ENCODE assay signal across 8 cellular contexts in the genomic region with DNA sequence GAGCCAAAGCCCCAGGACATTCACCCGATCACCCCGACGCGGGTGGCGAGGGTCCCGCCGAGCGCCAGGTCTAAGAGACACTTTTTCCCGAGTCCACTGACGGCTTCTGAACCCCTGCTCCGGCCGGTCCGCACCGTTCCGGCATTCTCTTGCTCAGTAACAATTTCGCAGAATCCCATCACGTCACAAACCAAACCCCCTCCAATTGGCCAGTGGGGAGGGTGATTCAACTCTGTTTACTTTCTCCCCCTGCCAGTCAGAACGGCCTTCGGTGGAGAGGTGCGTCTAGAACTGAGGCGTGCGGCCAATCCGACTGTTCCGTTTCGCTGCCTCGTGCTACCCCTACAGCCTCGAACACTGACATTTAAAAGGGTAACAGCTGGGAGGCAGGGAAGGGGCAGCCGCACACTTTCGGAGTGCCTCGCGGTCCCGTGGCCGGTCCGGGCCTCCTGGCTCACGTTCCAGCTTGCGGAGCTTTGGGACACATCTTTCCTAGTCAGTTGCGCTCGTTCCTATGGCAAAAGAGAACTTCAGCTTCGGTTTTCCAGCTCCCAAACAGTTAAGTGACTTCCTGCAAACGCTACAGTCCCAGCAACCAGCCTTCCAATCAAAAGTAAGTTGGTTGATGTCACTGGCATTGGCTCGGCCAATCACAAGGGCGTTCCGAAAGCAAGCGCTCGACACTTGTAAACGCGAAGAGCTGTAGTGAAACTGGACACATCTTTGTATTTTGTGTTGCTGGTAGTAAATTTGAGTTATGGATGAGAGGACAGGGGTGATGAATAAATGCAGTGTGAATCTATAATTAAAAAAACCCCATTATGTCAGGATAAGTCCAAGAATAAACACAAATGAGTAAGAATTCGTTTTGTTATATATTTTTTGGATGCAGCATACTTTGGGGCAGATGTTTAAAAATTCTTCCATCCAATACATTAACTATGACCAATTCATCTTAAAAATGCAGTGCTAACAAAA. TPM values are rescaled to one million over a fixed set of nuclear protein-coding genes. Genes with fewer than 3 reads are reported as not detected.
DNase-seq lines count a peak whose midpoint lies in the region; ATAC-seq and TF ChIP-seq lines count a peak whose summit lies in the region.

Gene KLF9, minus strand, starts transcription at position 860 of the 978 bp plus-strand sequence. CDS start 1,294 bp downstream, outside the sequence.

- H3K9me3 Mint-ChIP-seq in nephron = no peaks in the 10 kb centered on the region

- TF ChIP-seq CTCF in fibroblast of pulmonary artery (IDR thresholded peaks at IDR 0.05; ENCODE audit: low read length, missing control alignments) (no peak), nephron (IDR thresholded peaks at IDR 0.05; ENCODE audit: unreplicated experiment in 3 of 3) (no peak)

- no peaks in the 10 kb centered on the region for H3K36me3 ChIP-seq in GM23248 (ENCODE audit: low read depth)

- no peaks in the 10 kb centered on the region for H3K9me2 ChIP-seq in GM23248 (ENCODE audit: insufficient read depth)

- peak within 1 kb of the TSS; percentile 97 to 98 (median 97) for H3K4me3 Mint-ChIP-seq in nephron

- peaks cover 40% of the 10 kb centered on the region for H3K79me2 ChIP-seq in GM23248 (ENCODE audit: insufficient read depth)

- H2AFZ ChIP-seq in GM23248 = peak within 1 kb of the TSS; percentile 66

- H3K27ac Mint-ChIP-seq in nephron = peak within 1 kb of the TSS; percentile 30 to 99 (median 43)

- H3K27ac ChIP-seq in GM23248 = peak within 1 kb of the TSS; percentile 100

- H3K4me3 ChIP-seq in GM23248 (peak within 1 kb of the TSS; percentile 95), fibroblast of pulmonary artery (replicated peaks; ENCODE audit: low read depth, low read length) (peak within 1 kb of the TSS; percentile 85)

- peak within 1 kb of the TSS; percentile 94 for H3K4me2 ChIP-seq in GM23248 (ENCODE audit: unreplicated experiment)

- H3K9me3 ChIP-seq in GM23248 (ENCODE audit: low read depth) = no peaks in the 10 kb centered on the region

- no peaks in the 10 kb centered on the region for H4K20me1 ChIP-seq in GM23248 (ENCODE audit: insufficient read depth)

- H3K4me1 Mint-ChIP-seq in nephron = peaks cover 42% of the 10 kb centered on the region

- peaks cover 33% of the 10 kb centered on the region for H3K4me1 ChIP-seq in GM23248 (ENCODE audit: insufficient read depth)

- peaks cover 42% of the 10 kb centered on the region for H3K27me3 Mint-ChIP-seq in nephron (ENCODE audit: low read depth)

- peaks cover 47% of the 10 kb centered on the region for H3F3A ChIP-seq in GM23248 (ENCODE audit: insufficient read depth)

- in situ Hi-C loops in GM23248 (cut with MboI) = loop anchor here (10.0 kb wide), 1 partner anchor 171 kb away; no protein-coding TSS in a partner anchor

- DNase-seq in Daoy (ENCODE audit: low read depth) (peak; percentile 98), GM23248 (peak; percentile 98), Kasumi-1 (lab: John Stamatoyannopoulos, UW) (peak; percentile 97 to 98), SIG-M5 (lab: John Stamatoyannopoulos, UW) (peak; percentile 89), fibroblast of pulmonary artery (ENCODE audit: low read depth) (peak; percentile 99)
- DNase-seq in activated effector memory CD4-positive, alpha-beta T cell treated with anti-CD3 and anti-CD28 coated beads, Interleukin-2, amount 50 U/mL, for 16 hours = peak; percentile 96
- DNase-seq in stimulated activated naive CD8-positive, alpha-beta T cell treated with anti-CD3 and anti-CD28 coated beads, Interleukin-15, Interleukin-2, amounts not matched to agents 100 U/mL and 50 U/mL, for 24 hours = peak; percentile 84

- H3K36me3 Mint-ChIP-seq in nephron (ENCODE audit: low read depth) = no peaks in the 10 kb centered on the region

- 0 to 1% methylated on average over 48 of the region's 48 CpGs for WGBS in GM23248 (ENCODE audit: low coverage in 1 of 2, low lambda C conversion rate in 2 of 2, missing lambda C conversion rate in 2 of 2), 2 experiments

- ATAC-seq in stimulated activated naive CD8-positive, alpha-beta T cell treated with anti-CD3 and anti-CD28 coated beads, Interleukin-15, Interleukin-2, amounts not matched to agents 100 U/mL and 50 U/mL, for 24 hours = peak; percentile 74

- no peaks in the 10 kb centered on the region for H3K27me3 ChIP-seq in GM23248 (replicated peaks; ENCODE audit: insufficient read depth)

- H3K9ac ChIP-seq in GM23248 = peak within 1 kb of the TSS; percentile 100

RNA-seq across cellular contexts. Expression of gene KLF9, which starts in this region (rescaled TPM):
- total RNA-seq in Daoy (2014; rRNA removed; shearing (Covaris generic)) = 9.4 and 10.6 TPM in 2 replicates
- total RNA-seq in GM23248 (2014; rRNA removed; shearing (Covaris generic)) = 14.3 and 14.5 TPM in 2 replicates
- polyA plus RNA-seq in GM23248 (2016; fragmentation: Nextera tagmentation; extraction: Ambion mirVana) = 2.5 and 2.6 TPM in 2 replicates

Comparison
In these comparisons a context has a peak if more than half of its experiments do, and no peak if none do; other contexts are left out.
1. Peak in every context shown above with its lines: DNase-seq, ATAC-seq, H3K4me3 ChIP-seq and H3K27ac ChIP-seq.